21 cellular contexts compared by ENCODE assay signal in genomic region chr10:21169271-21169670, GRCh38.
"Had no signal": no experiment of that assay in that cellular context is flagged by ENCODE, and none has a peak within 500 bp of the region (broad histone marks: within the 10 kb centered on the region; RNA-seq: fewer than 3 reads in every experiment).

No MANE protein-coding gene starts in this region.

- H3K4me3 Mint-ChIP-seq: activated naive CD8-positive, alpha-beta T cell; activated T-cell treated with anti-CD3 and anti-CD28 coated beads, Interleukin-2, amount 50 U/mL, for 24 hours; immature natural killer cell had no signal

- H3K36me3 ChIP-seq: colonic mucosa, esophagus muscularis mucosa, stomach had no signal

- H3K27me3 ChIP-seq: testis had no signal

- H3K9me3 Mint-ChIP-seq: activated T-cell treated with anti-CD3 and anti-CD28 coated beads, Interleukin-2, amount 50 U/mL, for 24 hours had no signal

- H3K4me3 ChIP-seq: colonic mucosa, esophagus muscularis mucosa, lung, stomach, testis had no signal

- DNase-seq: activated CD4-positive, alpha-beta T cell treated with anti-CD3 and anti-CD28 coated beads for 1 hour; activated CD4-positive, alpha-beta T cell treated with anti-CD3 and anti-CD28 coated beads, Interleukin-2, amount 50 U/mL, for 4 hours; activated effector memory CD4-positive, alpha-beta T cell treated with anti-CD3 and anti-CD28 coated beads, Interleukin-2, amount 50 U/mL, for 16 hours; activated T-cell treated with anti-CD3 and anti-CD28 coated beads, Interleukin-2, amount 50 U/mL, for 24 hours; amniotic stem cell; colonic mucosa; foreskin fibroblast; immature natural killer cell; left colon; midbrain; stimulated activated CD4-positive, alpha-beta T cell treated with anti-CD3 and anti-CD28 coated beads, Interleukin-12 subunit alpha, Interleukin-12 subunit beta, amount 100 ng/mL, for 4 hours; stimulated activated CD4-positive, alpha-beta T cell treated with anti-CD3 and anti-CD28 coated beads, Interleukin-2, amount 100 ng/mL, for 24 hours; stomach; T-helper 1 cell; T1000; testis had no signal

- H3K9ac ChIP-seq: parathyroid adenoma had no signal

- H3K27ac Mint-ChIP-seq: activated naive CD8-positive, alpha-beta T cell; activated T-cell treated with anti-CD3 and anti-CD28 coated beads, Interleukin-2, amount 50 U/mL, for 24 hours; immature natural killer cell had no signal

- H2AFZ ChIP-seq: parathyroid adenoma had no signal

- H3K27ac ChIP-seq: esophagus muscularis mucosa, parathyroid adenoma, testis, VCaP had no signal

- H3K9me3 ChIP-seq: colonic mucosa, esophagus muscularis mucosa, stomach, testis had no signal

- H3K36me3 Mint-ChIP-seq: activated naive CD8-positive, alpha-beta T cell; immature natural killer cell had no signal

- H3K4me1 ChIP-seq: colonic mucosa, parathyroid adenoma had no signal
